2 cellular contexts compared by ENCODE assay signal in the genomic region with DNA sequence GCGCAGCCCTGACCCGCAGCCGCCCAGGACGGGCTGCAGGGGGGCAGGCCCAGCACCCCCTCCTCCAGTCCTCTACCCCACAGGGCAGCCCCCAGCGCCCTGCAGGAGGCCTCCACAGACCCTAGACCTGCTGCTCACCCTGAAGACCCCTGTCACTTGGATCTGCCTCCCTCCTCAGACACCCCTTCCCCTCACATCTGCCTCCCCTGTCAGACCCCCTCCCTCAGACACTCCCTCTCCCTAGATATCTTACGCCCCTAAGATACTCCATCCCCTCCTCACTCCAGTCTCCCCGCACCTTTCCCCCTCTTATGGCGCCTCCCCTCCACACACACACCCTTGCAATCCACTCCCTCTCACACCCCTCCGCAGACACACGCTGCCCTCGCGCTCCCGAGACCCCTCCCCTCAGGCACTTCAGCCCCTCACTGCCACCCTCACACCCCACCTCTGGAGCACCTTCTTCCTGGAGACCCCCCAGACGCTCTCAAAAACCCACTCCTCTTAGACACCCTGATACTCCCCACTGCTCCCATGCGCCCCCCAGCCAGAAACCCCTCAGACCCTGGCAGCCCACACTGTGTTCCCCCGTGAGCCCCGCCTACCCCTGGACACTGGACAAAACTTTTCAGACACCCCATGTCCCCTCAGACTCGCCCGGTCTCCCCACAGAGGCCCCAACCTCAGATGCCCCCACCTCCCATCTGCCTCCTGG.
TF ChIP-seq lines count a peak whose summit lies in the region.

No MANE protein-coding gene starts in this region.

TF ChIP-seq in HEK293, 187 proteins besides CTCF, POLR2A, EP300 and RAD21 (continues in another document):
- TF ChIP-seq ZNF169 (tag by site-specific recombination; IDR thresholded peaks at IDR 0.05), result 0 out of 2 replicates have a peak, but pooled peaks have one; percentile 16
- no peak for TF ChIP-seq ZNF202 (tag by site-specific recombination; IDR thresholded peaks at IDR 0.05; ENCODE audit: borderline replicate concordance)
- 0 out of 2 replicates have a peak, but pooled peaks have one; percentile 5 for TF ChIP-seq SP2 (tag by site-specific recombination; IDR thresholded peaks at IDR 0.05)
- no peak for TF ChIP-seq ZNF140 (tag by site-specific recombination; IDR thresholded peaks at IDR 0.05)
- TF ChIP-seq GLIS2 (tag by site-specific recombination; IDR thresholded peaks at IDR 0.05), result peak; percentile 87
- no peak for TF ChIP-seq ZNF404 (tag by site-specific recombination; IDR thresholded peaks at IDR 0.05)
- TF ChIP-seq ZBTB7A (tag by site-specific recombination; IDR thresholded peaks at IDR 0.05; ENCODE audit: low read depth), result peak; percentile 93
- TF ChIP-seq KLF9 (tag by site-specific recombination; IDR thresholded peaks at IDR 0.05; ENCODE audit: low read depth), result 0 out of 2 replicates have a peak, but pooled peaks have one; percentile 37
- TF ChIP-seq, protein P1, sequence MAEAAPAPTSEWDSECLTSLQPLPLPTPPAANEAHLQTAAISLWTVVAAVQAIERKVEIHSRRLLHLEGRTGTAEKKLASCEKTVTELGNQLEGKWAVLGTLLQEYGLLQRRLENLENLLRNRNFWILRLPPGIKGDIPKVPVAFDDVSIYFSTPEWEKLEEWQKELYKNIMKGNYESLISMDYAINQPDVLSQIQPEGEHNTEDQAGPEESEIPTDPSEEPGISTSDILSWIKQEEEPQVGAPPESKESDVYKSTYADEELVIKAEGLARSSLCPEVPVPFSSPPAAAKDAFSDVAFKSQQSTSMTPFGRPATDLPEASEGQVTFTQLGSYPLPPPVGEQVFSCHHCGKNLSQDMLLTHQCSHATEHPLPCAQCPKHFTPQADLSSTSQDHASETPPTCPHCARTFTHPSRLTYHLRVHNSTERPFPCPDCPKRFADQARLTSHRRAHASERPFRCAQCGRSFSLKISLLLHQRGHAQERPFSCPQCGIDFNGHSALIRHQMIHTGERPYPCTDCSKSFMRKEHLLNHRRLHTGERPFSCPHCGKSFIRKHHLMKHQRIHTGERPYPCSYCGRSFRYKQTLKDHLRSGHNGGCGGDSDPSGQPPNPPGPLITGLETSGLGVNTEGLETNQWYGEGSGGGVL (tag by site-specific recombination; IDR thresholded peaks at IDR 0.05), result peak; percentile 92
- TF ChIP-seq KLF1 (tag by site-specific recombination; IDR thresholded peaks at IDR 0.05), result peak; percentile 70
- TF ChIP-seq ZNF302 (tag by site-specific recombination; IDR thresholded peaks at IDR 0.05; ENCODE audit: low read depth), result no peak
- peak; percentile 68; the same call in 1 of the 2 replicates for TF ChIP-seq WT1 (tag by site-specific recombination; IDR thresholded peaks at IDR 0.05)
- TF ChIP-seq ZNF585B (tag by site-specific recombination; IDR thresholded peaks at IDR 0.05), result no peak
- TF ChIP-seq, protein P2, sequence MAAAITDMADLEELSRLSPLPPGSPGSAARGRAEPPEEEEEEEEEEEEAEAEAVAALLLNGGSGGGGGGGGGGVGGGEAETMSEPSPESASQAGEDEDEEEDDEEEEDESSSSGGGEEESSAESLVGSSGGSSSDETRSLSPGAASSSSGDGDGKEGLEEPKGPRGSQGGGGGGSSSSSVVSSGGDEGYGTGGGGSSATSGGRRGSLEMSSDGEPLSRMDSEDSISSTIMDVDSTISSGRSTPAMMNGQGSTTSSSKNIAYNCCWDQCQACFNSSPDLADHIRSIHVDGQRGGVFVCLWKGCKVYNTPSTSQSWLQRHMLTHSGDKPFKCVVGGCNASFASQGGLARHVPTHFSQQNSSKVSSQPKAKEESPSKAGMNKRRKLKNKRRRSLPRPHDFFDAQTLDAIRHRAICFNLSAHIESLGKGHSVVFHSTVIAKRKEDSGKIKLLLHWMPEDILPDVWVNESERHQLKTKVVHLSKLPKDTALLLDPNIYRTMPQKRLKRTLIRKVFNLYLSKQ (tag by site-specific recombination; IDR thresholded peaks at IDR 0.05; ENCODE audit: borderline replicate concordance), result no peak
- 0 out of 2 replicates have a peak, but pooled peaks have one; percentile 16 for TF ChIP-seq SP3 (tag by site-specific recombination; IDR thresholded peaks at IDR 0.05)
- peak; percentile 34 for TF ChIP-seq ZBTB48 (tag by site-specific recombination; IDR thresholded peaks at IDR 0.05)
- TF ChIP-seq ZNF133 (tag by site-specific recombination; IDR thresholded peaks at IDR 0.05), result no peak
- no peak for TF ChIP-seq ZNF600 (tag by site-specific recombination; IDR thresholded peaks at IDR 0.05)
- TF ChIP-seq KLF8 (tag by site-specific recombination; IDR thresholded peaks at IDR 0.05), result 0 out of 2 replicates have a peak, but pooled peaks have one; percentile 31
- TF ChIP-seq, protein P3, sequence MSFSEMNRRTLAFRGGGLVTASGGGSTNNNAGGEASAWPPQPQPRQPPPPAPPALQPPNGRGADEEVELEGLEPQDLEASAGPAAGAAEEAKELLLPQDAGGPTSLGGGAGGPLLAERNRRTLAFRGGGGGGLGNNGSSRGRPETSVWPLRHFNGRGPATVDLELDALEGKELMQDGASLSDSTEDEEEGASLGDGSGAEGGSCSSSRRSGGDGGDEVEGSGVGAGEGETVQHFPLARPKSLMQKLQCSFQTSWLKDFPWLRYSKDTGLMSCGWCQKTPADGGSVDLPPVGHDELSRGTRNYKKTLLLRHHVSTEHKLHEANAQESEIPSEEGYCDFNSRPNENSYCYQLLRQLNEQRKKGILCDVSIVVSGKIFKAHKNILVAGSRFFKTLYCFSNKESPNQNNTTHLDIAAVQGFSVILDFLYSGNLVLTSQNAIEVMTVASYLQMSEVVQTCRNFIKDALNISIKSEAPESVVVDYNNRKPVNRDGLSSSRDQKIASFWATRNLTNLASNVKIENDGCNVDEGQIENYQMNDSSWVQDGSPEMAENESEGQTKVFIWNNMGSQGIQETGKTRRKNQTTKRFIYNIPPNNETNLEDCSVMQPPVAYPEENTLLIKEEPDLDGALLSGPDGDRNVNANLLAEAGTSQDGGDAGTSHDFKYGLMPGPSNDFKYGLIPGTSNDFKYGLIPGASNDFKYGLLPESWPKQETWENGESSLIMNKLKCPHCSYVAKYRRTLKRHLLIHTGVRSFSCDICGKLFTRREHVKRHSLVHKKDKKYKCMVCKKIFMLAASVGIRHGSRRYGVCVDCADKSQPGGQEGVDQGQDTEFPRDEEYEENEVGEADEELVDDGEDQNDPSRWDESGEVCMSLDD (tag by site-specific recombination; IDR thresholded peaks at IDR 0.05), result peak; percentile 25; the same call in 1 of the 2 replicates

TF ChIP-seq in H1, 55 proteins besides CTCF, POLR2A, EP300 and RAD21:
- TF ChIP-seq, protein P4, sequence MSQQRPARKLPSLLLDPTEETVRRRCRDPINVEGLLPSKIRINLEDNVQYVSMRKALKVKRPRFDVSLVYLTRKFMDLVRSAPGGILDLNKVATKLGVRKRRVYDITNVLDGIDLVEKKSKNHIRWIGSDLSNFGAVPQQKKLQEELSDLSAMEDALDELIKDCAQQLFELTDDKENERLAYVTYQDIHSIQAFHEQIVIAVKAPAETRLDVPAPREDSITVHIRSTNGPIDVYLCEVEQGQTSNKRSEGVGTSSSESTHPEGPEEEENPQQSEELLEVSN (IDR thresholded peaks at IDR 0.05), result no peak
- no peak for TF ChIP-seq BACH1 (IDR thresholded peaks at IDR 0.05; ENCODE audit: low read length)
- TF ChIP-seq SIN3A (conservative IDR thresholded peaks at IDR 0.05 in 1 of 2, IDR thresholded peaks at IDR 0.05 in 1 of 2; ENCODE audit: low read depth in 1 of 2, low read length in 2 of 2), result no peak
- TF ChIP-seq SIX5 (IDR thresholded peaks at IDR 0.05; ENCODE audit: low read depth, low read length), result no peak
- no peak for TF ChIP-seq CHD1 (IDR thresholded peaks at IDR 0.05; ENCODE audit: low read depth, low read length)
- no peak for TF ChIP-seq NRF1 (IDR thresholded peaks at IDR 0.05; ENCODE audit: low read depth, low read length)
- TF ChIP-seq ZNF274 (IDR thresholded peaks at IDR 0.05; ENCODE audit: borderline replicate concordance, extremely low read depth, low read length), result no peak
- TF ChIP-seq ASH2L (IDR thresholded peaks at IDR 0.05; ENCODE audit: low read length), result no peak
- no peak for TF ChIP-seq JUN (IDR thresholded peaks at IDR 0.05; ENCODE audit: low read depth, low read length)
- TF ChIP-seq EZH2 (IDR thresholded peaks at IDR 0.05; ENCODE audit: low read depth, low read length, severe bottlenecking), result peak; percentile 55
- no peak for TF ChIP-seq SP1 (IDR thresholded peaks at IDR 0.05; ENCODE audit: low read depth, low read length)
- no peak for TF ChIP-seq FOSL1 (IDR thresholded peaks at IDR 0.05; ENCODE audit: insufficient read depth, low read depth, low read length)
- TF ChIP-seq MAFK (IDR thresholded peaks at IDR 0.05; ENCODE audit: low read depth, low read length), result no peak
- no peak for TF ChIP-seq KDM1A (IDR thresholded peaks at IDR 0.05; ENCODE audit: borderline replicate concordance, low read length)
- no peak for TF ChIP-seq SRF (IDR thresholded peaks at IDR 0.05; ENCODE audit: low read depth, low read length)
- TF ChIP-seq RNF2 (IDR thresholded peaks at IDR 0.05; ENCODE audit: borderline replicate concordance, low read depth, low read length, missing control alignments, poor library complexity, severe bottlenecking), result peak; percentile 11
- TF ChIP-seq TEAD4 (IDR thresholded peaks at IDR 0.05; ENCODE audit: low read depth, low read length), result no peak
- TF ChIP-seq HDAC6 (IDR thresholded peaks at IDR 0.05; ENCODE audit: low read depth, low read length), result no peak
- TF ChIP-seq EGR1 (IDR thresholded peaks at IDR 0.05; ENCODE audit: borderline replicate concordance, low read depth, low read length), result 0 out of 2 replicates have a peak, but pooled peaks have one; percentile 46
- no peak for TF ChIP-seq CBX5 (IDR thresholded peaks at IDR 0.05; ENCODE audit: low read depth, low read length)
- peak; percentile 45 for TF ChIP-seq SUZ12 (IDR thresholded peaks at IDR 0.05; ENCODE audit: low read length)
- TF ChIP-seq KDM4A (IDR thresholded peaks at IDR 0.05; ENCODE audit: low read depth, low read length, severe bottlenecking), result no peak
